ENCODE assay signal across 1 cellular context in the genomic region with DNA sequence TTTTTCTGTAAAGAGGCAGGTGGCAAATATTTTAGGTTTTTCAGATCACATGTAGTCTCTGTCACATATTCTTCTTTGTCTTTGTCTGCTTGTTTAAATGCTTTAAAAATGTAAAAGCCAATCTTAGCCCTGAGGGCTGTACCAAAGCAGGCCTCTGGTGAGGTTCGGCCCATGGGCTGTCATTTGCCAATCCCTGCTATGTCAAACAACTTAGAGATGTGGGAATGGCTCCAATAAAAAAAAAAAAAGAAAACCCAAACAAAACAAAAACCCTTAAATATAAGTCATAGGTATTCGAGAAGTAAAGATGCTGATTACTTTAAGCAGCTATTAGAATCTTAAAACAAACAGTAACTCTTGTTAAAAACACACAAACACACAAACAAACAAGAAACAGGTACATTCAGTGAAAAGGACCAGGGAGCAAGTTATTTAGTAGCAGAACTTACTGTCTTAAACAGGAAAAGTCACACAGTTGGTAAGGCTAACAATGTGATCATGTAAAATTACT.
A peak's percentile ranks its signal among the peaks of the same experiment; 100 is the strongest.
TF ChIP-seq lines count a peak whose summit lies in the region.

No MANE protein-coding gene starts in this region.

TF ChIP-seq in K562, 482 proteins besides CTCF, POLR2A, EP300 and RAD21 (continued from another document):
- TF ChIP-seq SRSF7 (optimal IDR thresholded peaks at IDR 0.05; ENCODE audit: low read depth, low read length) (no peak), ZNF197 (CRISPR knock-in tag; IDR thresholded peaks at IDR 0.05; ENCODE audit: low read depth) (0 out of 2 replicates have a peak, but pooled peaks have one; percentile 23), TAF1 (IDR thresholded peaks at IDR 0.05; ENCODE audit: control insufficient read depth, extremely low read depth, insufficient read depth, low read length, severe bottlenecking) (no peak), NBN (IDR thresholded peaks at IDR 0.05; ENCODE audit: low read depth) (no peak), GATAD2B (IDR thresholded peaks at IDR 0.05; ENCODE audit: borderline replicate concordance) (no peak), SREBF1 (IDR thresholded peaks at IDR 0.05; ENCODE audit: borderline replicate concordance, low read depth, low read length) (no peak), KAT8 (IDR thresholded peaks at IDR 0.05; ENCODE audit: low read depth) (peak; percentile 48; the same call in 1 of the 2 replicates), ELF4 (CRISPR knock-in tag; IDR thresholded peaks at IDR 0.05) (0 out of 2 replicates have a peak, but pooled peaks have one; percentile 51), ILF3 (IDR thresholded peaks at IDR 0.05; ENCODE audit: borderline replicate concordance) (no peak), KHSRP (IDR thresholded peaks at IDR 0.05) (peak; percentile 34; the same call in 1 of the 2 replicates), CBX2 (IDR thresholded peaks at IDR 0.05; ENCODE audit: insufficient read depth, low read length, poor library complexity, severe bottlenecking) (no peak)
- TF ChIP-seq, protein P1, sequence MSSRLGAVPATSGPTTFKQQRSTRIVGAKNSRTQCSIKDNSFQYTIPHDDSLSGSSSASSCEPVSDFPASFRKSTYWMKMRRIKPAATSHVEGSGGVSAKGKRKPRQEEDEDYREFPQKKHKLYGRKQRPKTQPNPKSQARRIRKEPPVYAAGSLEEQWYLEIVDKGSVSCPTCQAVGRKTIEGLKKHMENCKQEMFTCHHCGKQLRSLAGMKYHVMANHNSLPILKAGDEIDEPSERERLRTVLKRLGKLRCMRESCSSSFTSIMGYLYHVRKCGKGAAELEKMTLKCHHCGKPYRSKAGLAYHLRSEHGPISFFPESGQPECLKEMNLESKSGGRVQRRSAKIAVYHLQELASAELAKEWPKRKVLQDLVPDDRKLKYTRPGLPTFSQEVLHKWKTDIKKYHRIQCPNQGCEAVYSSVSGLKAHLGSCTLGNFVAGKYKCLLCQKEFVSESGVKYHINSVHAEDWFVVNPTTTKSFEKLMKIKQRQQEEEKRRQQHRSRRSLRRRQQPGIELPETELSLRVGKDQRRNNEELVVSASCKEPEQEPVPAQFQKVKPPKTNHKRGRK (tag; IDR thresholded peaks at IDR 0.05): no peak
- TF ChIP-seq, protein P2, sequence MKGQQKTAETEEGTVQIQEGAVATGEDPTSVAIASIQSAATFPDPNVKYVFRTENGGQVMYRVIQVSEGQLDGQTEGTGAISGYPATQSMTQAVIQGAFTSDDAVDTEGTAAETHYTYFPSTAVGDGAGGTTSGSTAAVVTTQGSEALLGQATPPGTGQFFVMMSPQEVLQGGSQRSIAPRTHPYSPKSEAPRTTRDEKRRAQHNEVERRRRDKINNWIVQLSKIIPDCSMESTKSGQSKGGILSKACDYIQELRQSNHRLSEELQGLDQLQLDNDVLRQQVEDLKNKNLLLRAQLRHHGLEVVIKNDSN (CRISPR knock-in tag; IDR thresholded peaks at IDR 0.05): no peak
- TF ChIP-seq, protein P3, sequence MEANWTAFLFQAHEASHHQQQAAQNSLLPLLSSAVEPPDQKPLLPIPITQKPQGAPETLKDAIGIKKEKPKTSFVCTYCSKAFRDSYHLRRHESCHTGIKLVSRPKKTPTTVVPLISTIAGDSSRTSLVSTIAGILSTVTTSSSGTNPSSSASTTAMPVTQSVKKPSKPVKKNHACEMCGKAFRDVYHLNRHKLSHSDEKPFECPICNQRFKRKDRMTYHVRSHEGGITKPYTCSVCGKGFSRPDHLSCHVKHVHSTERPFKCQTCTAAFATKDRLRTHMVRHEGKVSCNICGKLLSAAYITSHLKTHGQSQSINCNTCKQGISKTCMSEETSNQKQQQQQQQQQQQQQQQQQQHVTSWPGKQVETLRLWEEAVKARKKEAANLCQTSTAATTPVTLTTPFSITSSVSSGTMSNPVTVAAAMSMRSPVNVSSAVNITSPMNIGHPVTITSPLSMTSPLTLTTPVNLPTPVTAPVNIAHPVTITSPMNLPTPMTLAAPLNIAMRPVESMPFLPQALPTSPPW (CRISPR knock-in tag; IDR thresholded peaks at IDR 0.05): no peak; the same call in 1 of the 2 replicates
